In the genomic region with DNA sequence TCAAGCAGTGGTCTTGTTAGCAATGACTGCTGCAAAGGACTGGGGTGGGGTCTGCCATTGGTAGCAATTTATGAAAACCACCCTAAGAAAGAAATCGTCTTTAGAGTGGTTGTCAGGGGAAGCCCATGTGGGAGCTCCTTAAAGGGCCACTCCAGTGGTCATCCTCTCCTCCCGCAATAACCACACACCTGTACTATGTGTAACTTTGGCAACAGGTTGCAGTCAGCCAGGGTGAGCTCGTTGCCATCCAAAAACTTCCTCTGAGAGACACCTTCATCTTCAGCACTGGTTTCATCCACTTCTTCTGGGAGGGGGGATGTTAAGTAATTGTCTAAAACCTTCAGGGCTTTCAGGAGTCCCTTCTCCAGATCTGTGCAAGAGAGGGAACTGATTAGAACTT, we compare ENCODE assay signal across 1 cellular context.
TF ChIP-seq lines count a peak whose summit lies in the region.

No MANE protein-coding gene starts in this region.

TF ChIP-seq in IMR-90, 13 proteins besides CTCF, POLR2A, EP300 and RAD21:
- TF ChIP-seq CEBPB (IDR thresholded peaks at IDR 0.05; ENCODE audit: low read depth, low read length): no peak
- TF ChIP-seq, protein P1, sequence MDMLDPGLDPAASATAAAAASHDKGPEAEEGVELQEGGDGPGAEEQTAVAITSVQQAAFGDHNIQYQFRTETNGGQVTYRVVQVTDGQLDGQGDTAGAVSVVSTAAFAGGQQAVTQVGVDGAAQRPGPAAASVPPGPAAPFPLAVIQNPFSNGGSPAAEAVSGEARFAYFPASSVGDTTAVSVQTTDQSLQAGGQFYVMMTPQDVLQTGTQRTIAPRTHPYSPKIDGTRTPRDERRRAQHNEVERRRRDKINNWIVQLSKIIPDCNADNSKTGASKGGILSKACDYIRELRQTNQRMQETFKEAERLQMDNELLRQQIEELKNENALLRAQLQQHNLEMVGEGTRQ (IDR thresholded peaks at IDR 0.05; ENCODE audit: low read depth, low read length): no peak
- TF ChIP-seq, protein P2, sequence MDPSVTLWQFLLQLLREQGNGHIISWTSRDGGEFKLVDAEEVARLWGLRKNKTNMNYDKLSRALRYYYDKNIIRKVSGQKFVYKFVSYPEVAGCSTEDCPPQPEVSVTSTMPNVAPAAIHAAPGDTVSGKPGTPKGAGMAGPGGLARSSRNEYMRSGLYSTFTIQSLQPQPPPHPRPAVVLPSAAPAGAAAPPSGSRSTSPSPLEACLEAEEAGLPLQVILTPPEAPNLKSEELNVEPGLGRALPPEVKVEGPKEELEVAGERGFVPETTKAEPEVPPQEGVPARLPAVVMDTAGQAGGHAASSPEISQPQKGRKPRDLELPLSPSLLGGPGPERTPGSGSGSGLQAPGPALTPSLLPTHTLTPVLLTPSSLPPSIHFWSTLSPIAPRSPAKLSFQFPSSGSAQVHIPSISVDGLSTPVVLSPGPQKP (IDR thresholded peaks at IDR 0.05; ENCODE audit: borderline replicate concordance, low read depth, low read length): no peak
- TF ChIP-seq CHD1 (IDR thresholded peaks at IDR 0.05; ENCODE audit: low read depth, low read length): no peak
- TF ChIP-seq FOS (IDR thresholded peaks at IDR 0.05; ENCODE audit: low read depth, low read length): no peak
- no peak for TF ChIP-seq RCOR1 (IDR thresholded peaks at IDR 0.05; ENCODE audit: insufficient replicate concordance, low read length)
- TF ChIP-seq MXI1 (IDR thresholded peaks at IDR 0.05; ENCODE audit: borderline replicate concordance, low read depth, low read length): no peak
- no peak for TF ChIP-seq RFX5 (IDR thresholded peaks at IDR 0.05; ENCODE audit: low read depth, low read length)
